In the genomic region with DNA sequence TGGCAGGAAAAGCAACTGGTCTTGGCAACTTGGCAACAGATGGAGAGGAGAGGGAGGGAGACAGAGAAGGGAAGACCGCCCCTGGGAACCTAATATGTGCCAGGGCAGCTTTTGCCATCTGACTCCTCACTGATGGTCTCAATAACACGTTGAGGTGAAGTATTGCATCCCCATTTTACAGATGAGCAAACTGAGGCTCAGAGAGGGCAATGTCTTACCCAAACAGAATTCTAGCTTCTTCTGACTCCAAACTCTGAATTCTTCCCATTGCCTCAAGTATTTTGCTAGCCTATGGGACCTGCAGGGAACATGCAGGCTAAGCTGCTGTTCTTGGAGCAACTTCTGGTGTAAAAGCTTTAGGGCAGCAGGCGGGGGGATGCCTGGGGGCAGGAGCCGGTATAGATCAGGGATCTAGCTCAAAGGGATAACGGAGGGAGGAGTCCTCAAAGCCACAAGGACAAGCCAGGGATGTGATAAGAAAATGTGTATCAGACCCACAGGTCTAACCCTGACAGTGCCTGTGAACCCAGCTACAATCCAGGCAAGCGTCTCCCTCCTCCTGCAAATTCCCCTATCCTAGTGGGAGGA, we compare ENCODE assay signal across 20 cellular contexts. TPM values are rescaled to one million over a fixed set of nuclear protein-coding genes. Genes with fewer than 3 reads are reported as not detected.
DNase-seq lines count a peak whose midpoint lies in the region; ATAC-seq and TF ChIP-seq lines count a peak whose summit lies in the region.
"Had no signal": no experiment of that assay in that cellular context is flagged by ENCODE, and none has a peak within 500 bp of the region (broad histone marks: within the 10 kb centered on the region; RNA-seq: fewer than 3 reads in every experiment).

No MANE protein-coding gene starts in this region.

- TF ChIP-seq CTCF in heart left ventricle (IDR thresholded peaks at IDR 0.05): no peak
- TF ChIP-seq CTCF in nephron (IDR thresholded peaks at IDR 0.05; ENCODE audit: unreplicated experiment in 3 of 3): no peak
- TF ChIP-seq CTCF in upper lobe of left lung (IDR thresholded peaks at IDR 0.05): no peak

- H3K27me3 ChIP-seq in heart left ventricle: no peaks in the 10 kb centered on the region
- no peaks in the 10 kb centered on the region for H3K27me3 ChIP-seq in upper lobe of left lung

- no peak for ATAC-seq in heart left ventricle
- no peak for ATAC-seq in left ventricle myocardium superior
- no peak for ATAC-seq in central memory CD8-positive, alpha-beta T cell (replicated peaks; ENCODE audit: extremely low read depth, poor library complexity, severe bottlenecking)
- ATAC-seq in upper lobe of left lung (ENCODE audit: low FRiP score in 2 of 2): no peak
- ATAC-seq: activated T-helper 17 cell treated with anti-CD3 and anti-CD28 coated beads, Interleukin-2, amount 50 U/mL, for 72 hours; naive thymus-derived CD8-positive, alpha-beta T cell; T-cell had no signal

- H3K9me3 Mint-ChIP-seq in central memory CD8-positive, alpha-beta T cell: no peaks in the 10 kb centered on the region
- H3K9me3 Mint-ChIP-seq in nephron: no peaks in the 10 kb centered on the region
- H3K9me3 Mint-ChIP-seq: activated CD4-positive, alpha-beta T cell treated with anti-CD3 and anti-CD28 coated beads, Interleukin-2, amount 10 ng/mL, durations not matched to agents 24 days and 14 days; activated naive CD8-positive, alpha-beta T cell treated with anti-CD3 and anti-CD28 coated beads for 36 hours; activated T-helper 17 cell treated with anti-CD3 and anti-CD28 coated beads, Interleukin-2, amount 50 U/mL, for 72 hours; memory B cell; naive thymus-derived CD8-positive, alpha-beta T cell; T-cell had no signal

- H3K27me3 Mint-ChIP-seq in central memory CD8-positive, alpha-beta T cell: no peaks in the 10 kb centered on the region
- H3K27me3 Mint-ChIP-seq in nephron (ENCODE audit: low read depth): peaks cover 4% of the 10 kb centered on the region
- H3K27me3 Mint-ChIP-seq: activated CD4-positive, alpha-beta T cell treated with anti-CD3 and anti-CD28 coated beads, Interleukin-2, amount 10 ng/mL, durations not matched to agents 24 days and 14 days; activated naive CD8-positive, alpha-beta T cell treated with anti-CD3 and anti-CD28 coated beads for 36 hours; activated T-helper 17 cell treated with anti-CD3 and anti-CD28 coated beads, Interleukin-2, amount 50 U/mL, for 72 hours; memory B cell had no signal

- no peak overlapping the region for H3K4me3 Mint-ChIP-seq in central memory CD8-positive, alpha-beta T cell
- no peak overlapping the region for H3K4me3 Mint-ChIP-seq in nephron
- H3K4me3 Mint-ChIP-seq: activated CD4-positive, alpha-beta T cell treated with anti-CD3 and anti-CD28 coated beads, Interleukin-2, amount 10 ng/mL, durations not matched to agents 24 days and 14 days; activated naive CD8-positive, alpha-beta T cell treated with anti-CD3 and anti-CD28 coated beads for 36 hours; activated T-helper 17 cell treated with anti-CD3 and anti-CD28 coated beads, Interleukin-2, amount 50 U/mL, for 72 hours; memory B cell; T-cell had no signal

- no peak for TF ChIP-seq EP300 in upper lobe of left lung (IDR thresholded peaks at IDR 0.05)

- H3K36me3 ChIP-seq in heart left ventricle (peaks cover 0 to 5% (median 0%) of the 10 kb centered on the region in 9 donors), upper lobe of left lung (no peaks in the 10 kb centered on the region)

- 66 to 69% (median 66%) methylated on average over 6 of the region's 6 CpGs for WGBS in heart left ventricle, 4 donors
- WGBS in upper lobe of left lung, 2 donors: 60 to 82% methylated on average over 5 to 6 of the region's 6 CpGs

- H3K4me1 ChIP-seq in heart left ventricle (peaks cover 8 to 38% (median 33%) of the 10 kb centered on the region in 12 donors), upper lobe of left lung (peaks cover 27 to 36% (median 29%) of the 10 kb centered on the region in 4 donors)

- peak overlapping the region; percentile 19 for H3K27ac Mint-ChIP-seq in central memory CD8-positive, alpha-beta T cell (ENCODE audit: low read depth)
- H3K27ac Mint-ChIP-seq in nephron: peak overlapping the region; percentile 19 to 56 (median 51)
- H3K27ac Mint-ChIP-seq: activated CD4-positive, alpha-beta T cell treated with anti-CD3 and anti-CD28 coated beads, Interleukin-2, amount 10 ng/mL, durations not matched to agents 24 days and 14 days; activated naive CD8-positive, alpha-beta T cell treated with anti-CD3 and anti-CD28 coated beads for 36 hours; activated T-helper 17 cell treated with anti-CD3 and anti-CD28 coated beads, Interleukin-2, amount 50 U/mL, for 72 hours; memory B cell; T-cell had no signal

- peaks cover 2% of the 10 kb centered on the region for H3K4me1 Mint-ChIP-seq in central memory CD8-positive, alpha-beta T cell
- H3K4me1 Mint-ChIP-seq in nephron: peaks cover 44% of the 10 kb centered on the region
- H3K4me1 Mint-ChIP-seq: memory B cell had no signal

- peak overlapping the region; percentile 63 to 95 (median 86) for H3K27ac ChIP-seq in heart left ventricle
- H3K27ac ChIP-seq in upper lobe of left lung: peak overlapping the region; percentile 8 to 71 (median 58)

- DNase-seq in heart left ventricle (no peak), left ventricle myocardium superior (no peak), upper lobe of left lung (no peak), NCI-H1105 (lab: John Stamatoyannopoulos, UW) (no peak), SK-N-DZ (ENCODE audit: low spot score) (no peak), AG20443 (ENCODE audit: low spot score) (no peak)
- no peak for DNase-seq in central memory CD8-positive, alpha-beta T cell (ENCODE audit: low spot score in 2 of 2)
- DNase-seq: ACHN; activated CD4-positive, alpha-beta T cell treated with anti-CD3 and anti-CD28 coated beads, Interleukin-2, amount 10 ng/mL, durations not matched to agents 24 days and 14 days; activated naive CD8-positive, alpha-beta T cell treated with anti-CD3 and anti-CD28 coated beads for 36 hours; C1 segment of cervical spinal cord; naive thymus-derived CD8-positive, alpha-beta T cell; SIG-M5; stimulated activated naive CD4-positive, alpha-beta T cell treated with Interleukin-2 at 50 U/mL for 16 hours; T-cell had no signal

- peaks cover 10% of the 10 kb centered on the region for H3K36me3 Mint-ChIP-seq in central memory CD8-positive, alpha-beta T cell (ENCODE audit: insufficient read depth)
- H3K36me3 Mint-ChIP-seq in nephron (ENCODE audit: low read depth): peaks cover 1% of the 10 kb centered on the region

- intact Hi-C loops in heart left ventricle (cut with DNase I) (loop anchor here (2.0 to 10.0 kb wide), 13 partner anchors 25 to 597 kb away; partner anchors contain the start of genes FOXJ3 (in 3 of the 10), PPCS (in 2 of the 10), YBX1 (in 2 of the 10) and ZMYND12 (in 2 of the 10)), left ventricle myocardium superior (cut with micrococcal nuclease) (loop anchor here (10.0 kb wide), 1 partner anchor 153 kb away; no protein-coding TSS in a partner anchor)

- H3K9me3 ChIP-seq in heart left ventricle (no peaks in the 10 kb centered on the region), upper lobe of left lung (no peaks in the 10 kb centered on the region)

- H3K4me3 ChIP-seq in heart left ventricle (no peak overlapping the region), upper lobe of left lung (no peak overlapping the region)

- TF ChIP-seq POLR2A in heart left ventricle (IDR thresholded peaks at IDR 0.05) (no peak), upper lobe of left lung (IDR thresholded peaks at IDR 0.05) (no peak)

RNA-seq across cellular contexts. Expression of gene GUCA2A, which starts 7.2 kb away (rescaled TPM):
- total RNA-seq in heart left ventricle (not detected), left ventricle myocardium superior (not detected), upper lobe of left lung (under 1 TPM in 1 of 6 donors, not detected in 5; 0.47 TPM)
- not detected for polyA plus RNA-seq in heart left ventricle
- not detected in 2 replicates for polyA plus RNA-seq in SK-N-DZ (2014; cell fraction: cytosol; rRNA removed)
- polyA plus RNA-seq in SK-N-DZ (2014; cell fraction: nucleus; rRNA removed): not detected in 2 replicates
- total RNA-seq: activated CD4-positive, alpha-beta T cell treated with anti-CD3 and anti-CD28 coated beads, Interleukin-2, amount 10 ng/mL, durations not matched to agents 24 days and 14 days; activated naive CD8-positive, alpha-beta T cell treated with anti-CD3 and anti-CD28 coated beads for 36 hours; activated T-helper 17 cell treated with anti-CD3 and anti-CD28 coated beads, Interleukin-2, amount 50 U/mL, for 72 hours; LHCN-M2; naive thymus-derived CD8-positive, alpha-beta T cell; posterior vena cava; T-cell had no signal
- polyA plus RNA-seq: naive thymus-derived CD8-positive, alpha-beta T cell had no signal

RNA-seq across cellular contexts. Expression of gene GUCA2B, which starts 18.6 kb away (rescaled TPM):
- not detected for total RNA-seq in heart left ventricle
- not detected for polyA plus RNA-seq in heart left ventricle
- not detected for total RNA-seq in left ventricle myocardium superior
- not detected for total RNA-seq in upper lobe of left lung
- not detected in 2 replicates for polyA plus RNA-seq in SK-N-DZ (2014; cell fraction: cytosol; rRNA removed)
- polyA plus RNA-seq in SK-N-DZ (2014; cell fraction: nucleus; rRNA removed): not detected in 2 replicates
- total RNA-seq: activated CD4-positive, alpha-beta T cell treated with anti-CD3 and anti-CD28 coated beads, Interleukin-2, amount 10 ng/mL, durations not matched to agents 24 days and 14 days; activated naive CD8-positive, alpha-beta T cell treated with anti-CD3 and anti-CD28 coated beads for 36 hours; activated T-helper 17 cell treated with anti-CD3 and anti-CD28 coated beads, Interleukin-2, amount 50 U/mL, for 72 hours; LHCN-M2; naive thymus-derived CD8-positive, alpha-beta T cell; posterior vena cava; T-cell had no signal
- polyA plus RNA-seq: naive thymus-derived CD8-positive, alpha-beta T cell had no signal
